ENCODE assay signal across 26 cellular contexts in the genomic region with DNA sequence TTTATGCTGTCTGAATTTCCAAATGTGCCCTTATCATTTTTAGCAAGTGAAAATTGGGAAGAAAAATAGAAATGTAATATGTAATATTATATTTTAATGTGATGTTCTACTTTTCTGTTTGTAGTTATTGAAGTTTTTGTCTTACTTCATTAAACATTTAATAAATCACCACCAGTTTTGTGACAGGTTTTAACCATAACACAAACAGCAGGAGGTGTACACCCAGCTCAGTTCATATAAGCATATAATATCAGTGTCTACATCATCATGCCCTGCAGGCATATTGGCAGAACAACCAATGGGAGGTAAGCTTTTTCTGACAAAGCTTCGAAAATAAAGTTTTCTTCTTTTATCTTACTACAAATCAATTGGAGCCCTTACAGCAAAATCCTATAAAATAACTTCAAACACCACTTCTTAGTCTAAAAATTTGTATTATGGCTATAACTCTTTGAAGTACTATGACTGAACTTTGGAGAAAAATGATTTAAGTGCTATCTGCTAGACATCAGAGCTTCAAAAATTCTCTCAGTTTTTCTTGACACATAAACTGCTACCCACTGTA.
"Had no signal": no experiment of that assay in that cellular context is flagged by ENCODE, and none has a peak within 500 bp of the region (broad histone marks: within the 10 kb centered on the region; RNA-seq: fewer than 3 reads in every experiment).

No MANE protein-coding gene starts in this region.

- H3K9me3 Mint-ChIP-seq: naive thymus-derived CD8-positive, alpha-beta T cell; nephron; neural crest cell; stimulated activated naive B cell treated with anti-CD40 and anti-IgM and Interleukin-4, amounts not matched to agents 10 μg/mL and 1 μg/mL and 100 μg/mL, for 72 hours had no signal

- DNase-seq: immature natural killer cell; kidney; left colon; left lung; lower lobe of right lung; mammary epithelial cell; mesenchymal stem cell; naive thymus-derived CD8-positive, alpha-beta T cell; nucleus accumbens; pancreas; posterior cingulate gyrus; retina; right cardiac atrium; stimulated activated CD4-positive, alpha-beta T cell treated with anti-CD3 and anti-CD28 coated beads, Interleukin-12 subunit alpha, Interleukin-12 subunit beta, amount 100 ng/mL, for 4 hours; stimulated activated CD4-positive, alpha-beta T cell treated with anti-CD3 and anti-CD28 coated beads, Interleukin-15, amount 100 ng/mL, for 24 hours; stimulated activated CD4-positive, alpha-beta T cell treated with anti-CD3 and anti-CD28 coated beads, Interleukin-2, amount 100 ng/mL, for 24 hours; stimulated activated CD4-positive, alpha-beta T cell treated with anti-CD3 and anti-CD28 coated beads, Interleukin-4, amount 100 ng/mL, for 1 hour; stimulated activated naive B cell treated with anti-CD40 and anti-IgM and Interleukin-4, amounts not matched to agents 10 μg/mL and 1 μg/mL and 100 μg/mL, for 72 hours; stimulated activated naive CD8-positive, alpha-beta T cell treated with anti-CD3 and anti-CD28 coated beads, Interleukin-15, Interleukin-2, amounts not matched to agents 100 U/mL and 50 U/mL, for 24 hours; stomach; testis; thyroid gland; transverse colon; upper lobe of left lung had no signal

- H3K4me3 Mint-ChIP-seq: immature natural killer cell; naive thymus-derived CD8-positive, alpha-beta T cell; nephron; neural crest cell; stimulated activated naive B cell treated with anti-CD40 and anti-IgM and Interleukin-4, amounts not matched to agents 10 μg/mL and 1 μg/mL and 100 μg/mL, for 72 hours had no signal

- H3K4me1 Mint-ChIP-seq: naive thymus-derived CD8-positive, alpha-beta T cell; nephron; stimulated activated naive B cell treated with anti-CD40 and anti-IgM and Interleukin-4, amounts not matched to agents 10 μg/mL and 1 μg/mL and 100 μg/mL, for 72 hours had no signal

- H3K27ac Mint-ChIP-seq: immature natural killer cell; naive thymus-derived CD8-positive, alpha-beta T cell; nephron; stimulated activated naive B cell treated with anti-CD40 and anti-IgM and Interleukin-4, amounts not matched to agents 10 μg/mL and 1 μg/mL and 100 μg/mL, for 72 hours had no signal

- H3K27me3 Mint-ChIP-seq: stimulated activated naive B cell treated with anti-CD40 and anti-IgM and Interleukin-4, amounts not matched to agents 10 μg/mL and 1 μg/mL and 100 μg/mL, for 72 hours had no signal

- H3K36me3 Mint-ChIP-seq: immature natural killer cell; naive thymus-derived CD8-positive, alpha-beta T cell; stimulated activated naive B cell treated with anti-CD40 and anti-IgM and Interleukin-4, amounts not matched to agents 10 μg/mL and 1 μg/mL and 100 μg/mL, for 72 hours had no signal
